15 cellular contexts compared by ENCODE assay signal in genomic region chr4:169963998-169964397, GRCh38.
"Had no signal": no experiment of that assay in that cellular context is flagged by ENCODE, and none has a peak within 500 bp of the region (broad histone marks: within the 10 kb centered on the region; RNA-seq: fewer than 3 reads in every experiment).

No MANE protein-coding gene starts in this region.

- H3K9me3 ChIP-seq: colonic mucosa, gastroesophageal sphincter had no signal

- ATAC-seq: gastroesophageal sphincter; stimulated activated naive CD8-positive, alpha-beta T cell treated with anti-CD3 and anti-CD28 coated beads, Interleukin-15, Interleukin-2, amounts not matched to agents 100 U/mL and 50 U/mL, for 24 hours had no signal

- H3K4me1 ChIP-seq: colonic mucosa, gastroesophageal sphincter had no signal

- H3K36me3 Mint-ChIP-seq: activated naive CD4-positive, alpha-beta T cell treated with anti-CD3 and anti-CD28 coated beads, Interleukin-2, amount 50 U/mL, for 24 hours had no signal

- DNase-seq: activated CD4-positive, alpha-beta T cell treated with anti-CD3 and anti-CD28 coated beads, Interleukin-2, amount 50 U/mL, for 4 hours; activated CD4-positive, CD25-positive, alpha-beta regulatory T cell treated with anti-CD3 and anti-CD28 coated beads, Interleukin-2, amount 50 U/mL, for 72 hours; activated effector memory CD4-positive, alpha-beta T cell treated with Interleukin-2 at 50 U/mL for 16 hours; activated T-cell treated with anti-CD3 and anti-CD28 coated beads, Interleukin-2, amount 50 U/mL, for 1 hour; amniotic stem cell; colonic mucosa; effector CD8-positive, alpha-beta T cell; kidney; left ventricle myocardium inferior; mesenchymal stem cell; stimulated activated CD4-positive, alpha-beta T cell treated with anti-CD3 and anti-CD28 coated beads, Interleukin-4, amount 100 ng/mL, for 1 hour; stimulated activated CD8-positive, alpha-beta memory T cell treated with anti-CD3 and anti-CD28 coated beads, Interleukin-4, amount 100 ng/mL, for 48 hours; stimulated activated naive CD8-positive, alpha-beta T cell treated with anti-CD3 and anti-CD28 coated beads, Interleukin-15, Interleukin-2, amounts not matched to agents 100 U/mL and 50 U/mL, for 24 hours had no signal

- H3K4me3 Mint-ChIP-seq: activated naive CD4-positive, alpha-beta T cell treated with anti-CD3 and anti-CD28 coated beads, Interleukin-2, amount 50 U/mL, for 24 hours had no signal

- H3K4me1 Mint-ChIP-seq: activated naive CD4-positive, alpha-beta T cell treated with anti-CD3 and anti-CD28 coated beads, Interleukin-2, amount 50 U/mL, for 24 hours had no signal

- H3K4me3 ChIP-seq: colonic mucosa, gastroesophageal sphincter, left ventricle myocardium inferior had no signal

- H3K36me3 ChIP-seq: colonic mucosa, gastroesophageal sphincter, left ventricle myocardium inferior had no signal

- H3K27me3 ChIP-seq: colonic mucosa, gastroesophageal sphincter had no signal

- H3K27ac ChIP-seq: colonic mucosa, gastroesophageal sphincter, left ventricle myocardium inferior had no signal

- H3K27ac Mint-ChIP-seq: activated naive CD4-positive, alpha-beta T cell treated with anti-CD3 and anti-CD28 coated beads, Interleukin-2, amount 50 U/mL, for 24 hours had no signal
